Comparison of ENCODE assay signal across 1 cellular context in genomic region chr4:112840061-112840460, GRCh38.
TF ChIP-seq lines count a peak whose summit lies in the region.

No MANE protein-coding gene starts in this region.

TF ChIP-seq in WTC11, 78 proteins besides CTCF, POLR2A, EP300 and RAD21 (continued from another document):
- no peak for TF ChIP-seq MAX (CRISPR knock-in tag; IDR thresholded peaks at IDR 0.05)
- no peak for TF ChIP-seq TEAD1 (CRISPR knock-in tag; IDR thresholded peaks at IDR 0.05)
- no peak for TF ChIP-seq HMGXB4 (CRISPR knock-in tag; IDR thresholded peaks at IDR 0.05)
- TF ChIP-seq ESRRA (CRISPR knock-in tag; IDR thresholded peaks at IDR 0.05; ENCODE audit: borderline replicate concordance), result no peak
- no peak for TF ChIP-seq ZNF121 (CRISPR knock-in tag; IDR thresholded peaks at IDR 0.05)
